Comparison of ENCODE assay signal across 8 cellular contexts in genomic region chr10:119207367-119207668, GRCh38. TPM values are rescaled to one million over a fixed set of nuclear protein-coding genes. Genes with fewer than 3 reads are reported as not detected.
A peak's percentile ranks its signal among the peaks of the same experiment; 100 is the strongest.
DNase-seq lines count a peak whose midpoint lies in the region; ATAC-seq, FAIRE-seq and TF ChIP-seq lines count a peak whose summit lies in the region.

Gene GRK5, plus strand, starts transcription at chr10:119207571. Its CDS starts 347 bp downstream, at chr10:119207918.

- intact Hi-C loops in adrenal gland (cut with DNase I) = loop anchor here in 1 of 2 donors (2.0 to 10.0 kb wide), 3 partner anchors 65 to 397 kb away; no protein-coding TSS in a partner anchor
- intact Hi-C loops in heart left ventricle (cut with DNase I) = loop anchor here in 9 of 10 donors (1.0 to 10.0 kb wide), 14 partner anchors 45 to 387 kb away; partner anchors contain the start of gene TIAL1 (in 1 of the 9)
- intact Hi-C loops in posterior cingulate gyrus (cut with DNase I) = loop anchor here (2.0 to 5.0 kb wide), 2 partner anchors 40 to 237 kb away; partner anchors contain the start of gene SFXN4

- H3K4me3 Mint-ChIP-seq in type B pancreatic cell = peak within 1 kb of the TSS; percentile 92

- H3K27ac ChIP-seq in adrenal gland = peak within 1 kb of the TSS; percentile 22 to 99 (median 96)
- peak within 1 kb of the TSS; percentile 93 to 100 (median 98) for H3K27ac ChIP-seq in heart left ventricle

- H3K4me3 ChIP-seq in adrenal gland = peak within 1 kb of the TSS; percentile 43 to 99 (median 68)
- H3K4me3 ChIP-seq in heart left ventricle = peak within 1 kb of the TSS; percentile 74 to 100 (median 92)

- H3K36me3 ChIP-seq in adrenal gland (replicated peaks in 1 of 2) = no peaks in the 10 kb centered on the region
- H3K36me3 ChIP-seq in heart left ventricle = peaks cover 0 to 2% (median 0%) of the 10 kb centered on the region in 9 donors

- H3K36me3 Mint-ChIP-seq in type B pancreatic cell = no peaks in the 10 kb centered on the region

- H3K27ac Mint-ChIP-seq in type B pancreatic cell = peak within 1 kb of the TSS; percentile 76

- H3K27me3 ChIP-seq in adrenal gland = no peaks in the 10 kb centered on the region
- H3K27me3 ChIP-seq in heart left ventricle = no peaks in the 10 kb centered on the region

- ATAC-seq in HG02798 (IDR thresholded peaks at IDR 0.05; ENCODE audit: poor library complexity, unreplicated experiment) = peak; percentile 86
- peak; percentile 89 to 97 (median 92) for ATAC-seq in heart left ventricle

- peaks cover 48% of the 10 kb centered on the region for H3K4me1 Mint-ChIP-seq in type B pancreatic cell (ENCODE audit: unreplicated experiment)

- H3K27me3 Mint-ChIP-seq in type B pancreatic cell = peaks cover 12% of the 10 kb centered on the region

- FAIRE-seq in GM12891 (lab: Jason Lieb, UNC) = peak; percentile 93

- DNase-seq in GM12891 (ENCODE audit: insufficient read length, low spot score) = peak; percentile 94
- DNase-seq in NCI-H146 (lab: John Stamatoyannopoulos, UW) = peak; percentile 96
- DNase-seq in T-helper 1 cell = peak; percentile 92 to 99 (median 97)
- DNase-seq in adrenal gland = peak; percentile 93 to 97 (median 95)
- DNase-seq in heart left ventricle = peak; percentile 95 to 98 (median 97)
- peak; percentile 88 to 99 (median 92) for DNase-seq in posterior cingulate gyrus
- DNase-seq in type B pancreatic cell (ENCODE audit: extremely low spot score, unreplicated experiment) = peak; percentile 96

- 0 to 1% (median 0%) methylated on average over 10 to 34 of the region's 34 CpGs; no CpG with 5 or more reads in 1 of the 4 donors for WGBS in adrenal gland, 4 donors
- WGBS in heart left ventricle, 4 donors = 0% methylated on average over 18 to 34 of the region's 34 CpGs

- H3K4me1 ChIP-seq in adrenal gland (replicated peaks in 1 of 2) (peaks cover 16 to 48% of the 10 kb centered on the region in 2 donors), heart left ventricle (peaks cover 0 to 51% (median 32%) of the 10 kb centered on the region in 12 donors)

- H3K9me3 ChIP-seq in adrenal gland (replicated peaks in 1 of 3) = no peaks in the 10 kb centered on the region
- no peaks in the 10 kb centered on the region for H3K9me3 ChIP-seq in heart left ventricle

- no peak; the same call in 1 of the 2 replicates for TF ChIP-seq POLR2A in GM12891 (IDR thresholded peaks at IDR 0.05; ENCODE audit: low read depth, low read length)
- TF ChIP-seq POLR2A in adrenal gland (IDR thresholded peaks at IDR 0.05) = peak; percentile 56 to 79
- TF ChIP-seq POLR2A in heart left ventricle (IDR thresholded peaks at IDR 0.05) = peak in 1 of 2 donors; percentile 66

- TF ChIP-seq CTCF in adrenal gland (IDR thresholded peaks at IDR 0.05) (no peak), heart left ventricle (IDR thresholded peaks at IDR 0.05) (no peak), type B pancreatic cell (conservative IDR thresholded peaks at IDR 0.05) (no peak)

- no peaks in the 10 kb centered on the region for H3K9me3 Mint-ChIP-seq in type B pancreatic cell

TF ChIP-seq in GM12891, 5 proteins besides CTCF, POLR2A, EP300 and RAD21:
- TF ChIP-seq SPI1 (IDR thresholded peaks at IDR 0.05; ENCODE audit: low read depth, low read length) = no peak
- peak; percentile 39; the same call in 1 of the 2 replicates for TF ChIP-seq TAF1 (IDR thresholded peaks at IDR 0.05; ENCODE audit: low read depth, low read length)
- TF ChIP-seq PAX5 (IDR thresholded peaks at IDR 0.05; ENCODE audit: insufficient read depth, low read length, severe bottlenecking) = no peak
- peak; percentile 38 for TF ChIP-seq POLR2AphosphoS5 (IDR thresholded peaks at IDR 0.05; ENCODE audit: low read depth, low read length)
- no peak for TF ChIP-seq POU2F2 (IDR thresholded peaks at IDR 0.05; ENCODE audit: low read depth, low read length)

RNA-seq across cellular contexts. Expression of gene GRK5, which starts in this region (rescaled TPM):
- polyA plus RNA-seq in GM12891 (2012; ENCODE audit: low read depth, missing spikeins) = 13.9 TPM
- 10 to 100 TPM; 13.8 to 96.4 (median 21.5) TPM for total RNA-seq in adrenal gland
- 10 to 100 TPM in 1 of 3 donors, 1 to 10 TPM in 2; 9.3 to 68.4 (median 9.8) TPM for polyA plus RNA-seq in adrenal gland
- 10 to 100 TPM; 17.0 to 58.0 (median 32.2) TPM for total RNA-seq in heart left ventricle
- 10 to 100 TPM; 13.1 to 27.6 TPM for polyA plus RNA-seq in heart left ventricle
- total RNA-seq in type B pancreatic cell (ENCODE audit: low replicate concordance) = 10.8 and 24.8 TPM in 2 replicates

Comparison
In these comparisons a context has a peak if more than half of its experiments do, and no peak if none do; other contexts are left out.
1. Peak in every context shown above with its lines: DNase-seq, ATAC-seq, H3K4me3 ChIP-seq and H3K27ac ChIP-seq.